Comparison of ENCODE assay signal across 8 cellular contexts in genomic region chr17:64320613-64321553, GRCh38. TPM values are rescaled to one million over a fixed set of nuclear protein-coding genes. Genes with fewer than 3 reads are reported as not detected.
DNase-seq lines count a peak whose midpoint lies in the region; ATAC-seq and TF ChIP-seq lines count a peak whose summit lies in the region.

No MANE protein-coding gene starts in this region.

- peak overlapping the region in 1 of 3 donors; percentile 68 for H3K27ac ChIP-seq in right lobe of liver

- H3K4me1 ChIP-seq in right lobe of liver, result peaks cover 0 to 9% (median under 1%) of the 10 kb centered on the region in 4 donors

- H3K4me3 ChIP-seq in H7 (ENCODE audit: insufficient read depth, low read depth, low read length), result no peak overlapping the region
- H3K4me3 ChIP-seq in choroid plexus epithelial cell (ENCODE audit: low read depth, low read length), result no peak overlapping the region
- peak overlapping the region in 1 of 3 donors; percentile 15 for H3K4me3 ChIP-seq in right lobe of liver

- DNase-seq in AG09319 (ENCODE audit: extremely low read depth, low read depth) (no peak), H7 (peak; percentile 88), NCI-H446 treated with DMSO at 0.1 percent for 48 hours (lab: John Stamatoyannopoulos, UW) (peak; percentile 39), choroid plexus epithelial cell (ENCODE audit: low read depth) (peak; percentile 83), right lobe of liver (peak in 1 of 3 donors; percentile 57)
- DNase-seq in activated CD4-positive, alpha-beta T cell treated with anti-CD3 and anti-CD28 coated beads for 1 hour, result peak; percentile 36
- DNase-seq in stimulated activated CD4-positive, alpha-beta T cell treated with anti-CD3 and anti-CD28 coated beads, TNF-alpha, amount 100 ng/mL, for 24 hours (ENCODE audit: low read depth in 3 of 3), result peak; percentile 20 to 43 (median 38)

- no peaks in the 10 kb centered on the region for H3K9me3 ChIP-seq in right lobe of liver

- no peaks in the 10 kb centered on the region for H3K27me3 ChIP-seq in H7 (ENCODE audit: control insufficient read depth, insufficient read depth, low read length)
- H3K27me3 ChIP-seq in right lobe of liver, result no peaks in the 10 kb centered on the region

- H3K36me3 ChIP-seq in H7 (replicated peaks; ENCODE audit: control insufficient read depth, insufficient read depth, low read length), result no peaks in the 10 kb centered on the region
- no peaks in the 10 kb centered on the region for H3K36me3 ChIP-seq in right lobe of liver

- ATAC-seq in right lobe of liver (peak; percentile 75 to 87 (median 79)), GM18517 (IDR thresholded peaks at IDR 0.05; ENCODE audit: unreplicated experiment) (no peak)

- WGBS in right lobe of liver (ENCODE audit: insufficient coverage, low coverage, low lambda C conversion rate, missing lambda C conversion rate), result 15% methylated on average over 21 of the region's 28 CpGs

- no peak for TF ChIP-seq POLR2A in right lobe of liver (IDR thresholded peaks at IDR 0.05)

- intact Hi-C loops in right lobe of liver (cut with DNase I), result no loop called here

- peak; percentile 69 for TF ChIP-seq CTCF in AG09319 (IDR thresholded peaks at IDR 0.05; ENCODE audit: low read depth, low read length)
- TF ChIP-seq CTCF in choroid plexus epithelial cell (conservative IDR thresholded peaks at IDR 0.05; ENCODE audit: low read depth, low read length), result peak; percentile 82
- peak; percentile 71 to 81 (median 76) for TF ChIP-seq CTCF in right lobe of liver (IDR thresholded peaks at IDR 0.05)

RNA-seq across cellular contexts. Expression of gene TEX2, which starts 57.8 kb away (rescaled TPM):
- 4.7 and 7.3 TPM in 2 replicates for total RNA-seq in H7 (2014; rRNA removed; shearing (Covaris generic))
- 10 to 100 TPM; 29.1 to 46.6 (median 33.7) TPM for total RNA-seq in right lobe of liver
